In the genomic region with DNA sequence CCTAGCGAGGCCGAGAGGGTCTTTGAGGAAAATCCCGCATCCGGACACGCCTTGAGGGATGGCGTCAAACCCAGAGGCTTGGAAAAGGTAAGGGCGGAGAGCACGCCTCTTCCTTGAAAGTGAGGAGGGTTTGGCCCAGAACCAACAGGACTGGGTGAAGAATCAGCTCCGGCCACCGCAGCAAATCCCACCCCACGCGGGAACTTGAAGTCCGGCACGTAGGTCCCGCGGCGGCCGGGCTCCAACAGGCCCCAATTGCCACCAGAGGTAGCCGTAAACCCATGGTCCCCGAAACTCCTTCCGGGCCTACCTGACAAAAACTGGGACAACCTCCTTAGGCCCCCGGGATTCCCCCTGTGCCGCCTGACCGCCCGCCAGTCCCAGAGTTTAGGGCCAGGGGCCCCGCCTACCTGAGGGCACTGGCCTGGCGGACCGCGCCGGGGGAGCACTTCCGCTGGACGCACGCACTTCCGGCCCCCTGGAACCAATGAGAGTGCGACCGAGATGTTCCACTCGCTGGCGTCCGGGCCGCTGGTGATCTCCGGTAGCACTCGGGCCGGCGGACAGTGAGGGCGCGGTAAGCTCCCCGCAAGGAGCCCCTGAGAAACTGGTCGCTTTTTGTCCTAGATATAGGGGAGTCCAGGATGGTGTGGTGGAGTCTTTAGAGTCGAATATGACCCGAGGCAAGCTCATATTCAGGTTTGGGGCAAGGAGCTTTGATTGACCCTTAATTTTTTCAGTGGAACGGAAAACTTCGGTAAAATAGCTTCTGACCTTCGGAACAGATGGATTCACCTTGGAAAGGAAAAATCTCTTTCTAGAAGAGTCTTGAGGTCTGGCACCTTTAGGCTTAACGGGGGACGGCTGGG, we compare ENCODE assay signal across 1 cellular context.
TF ChIP-seq lines count a peak whose summit lies in the region.

TSS of gene LZIC (minus strand) at position 453 of the 869 bp plus-strand sequence. CDS start 6,772 bp downstream, outside the sequence.
TSS of gene NMNAT1 (plus strand) at position 537 of the 869 bp plus-strand sequence. CDS start 28,599 bp downstream, outside the sequence.

TF ChIP-seq in HepG2, 621 proteins besides CTCF, POLR2A, EP300 and RAD21 (continued from another document and continues in another):
- TF ChIP-seq, protein P1, sequence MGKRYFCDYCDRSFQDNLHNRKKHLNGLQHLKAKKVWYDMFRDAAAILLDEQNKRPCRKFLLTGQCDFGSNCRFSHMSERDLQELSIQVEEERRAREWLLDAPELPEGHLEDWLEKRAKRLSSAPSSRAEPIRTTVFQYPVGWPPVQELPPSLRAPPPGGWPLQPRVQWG (CRISPR knock-in tag; IDR thresholded peaks at IDR 0.05; ENCODE audit: borderline replicate concordance, low read depth): no peak
- TF ChIP-seq HNF1B (CRISPR knock-in tag; IDR thresholded peaks at IDR 0.05) (peak; percentile 69; the same call in 1 of the 2 replicates), NCOA5 (CRISPR knock-in tag; IDR thresholded peaks at IDR 0.05) (no peak), ZNF777 (CRISPR knock-in tag; IDR thresholded peaks at IDR 0.05) (peak; percentile 53), ZNF3 (CRISPR knock-in tag; IDR thresholded peaks at IDR 0.05) (no peak), IKZF4 (CRISPR knock-in tag; IDR thresholded peaks at IDR 0.05; ENCODE audit: borderline replicate concordance, low read depth, not compliant biosample characterization) (no peak), ZSCAN29 (CRISPR knock-in tag; conservative IDR thresholded peaks at IDR 0.05) (no peak), AGO2 (optimal IDR thresholded peaks at IDR 0.05; ENCODE audit: low read depth, low read length) (peak; percentile 74), TFDP1 (CRISPR knock-in tag; IDR thresholded peaks at IDR 0.05; ENCODE audit: borderline replicate concordance) (peak; percentile 80; the same call in 1 of the 2 replicates), ZBTB4 (CRISPR knock-in tag; IDR thresholded peaks at IDR 0.05; ENCODE audit: borderline replicate concordance) (0 out of 2 replicates have a peak, but pooled peaks have one; percentile 46), CBX2 (IDR thresholded peaks at IDR 0.05; ENCODE audit: low read depth, low read length) (no peak), CBX2 (CRISPR knock-in tag; IDR thresholded peaks at IDR 0.05; ENCODE audit: low read depth) (0 out of 2 replicates have a peak, but pooled peaks have one; percentile 16), SNAPC5 (CRISPR knock-in tag; IDR thresholded peaks at IDR 0.05; ENCODE audit: borderline replicate concordance) (no peak), ZNF260 (CRISPR knock-in tag; IDR thresholded peaks at IDR 0.05; ENCODE audit: borderline replicate concordance, low read depth) (no peak), TBP (CRISPR knock-in tag; IDR thresholded peaks at IDR 0.05) (no peak), ZMAT3 (CRISPR knock-in tag; conservative IDR thresholded peaks at IDR 0.05) (peak; percentile 60; the same call in 1 of the 2 replicates), ZNF772 (CRISPR knock-in tag; IDR thresholded peaks at IDR 0.05) (peak; percentile 83), CEBPB (IDR thresholded peaks at IDR 0.05; ENCODE audit: borderline replicate concordance, low read depth, low read length) (no peak), ZBTB7B (CRISPR knock-in tag; IDR thresholded peaks at IDR 0.05) (peak; percentile 86), RFX1 (IDR thresholded peaks at IDR 0.05) (no peak), NFIC (IDR thresholded peaks at IDR 0.05; ENCODE audit: low read length) (peak; percentile 38), LRRFIP1 (CRISPR knock-in tag; conservative IDR thresholded peaks at IDR 0.05) (no peak), TSC22D2 (CRISPR knock-in tag; IDR thresholded peaks at IDR 0.05; ENCODE audit: borderline replicate concordance) (peak; percentile 75; the same call in 1 of the 2 replicates), SMAD3 (CRISPR knock-in tag; IDR thresholded peaks at IDR 0.05) (peak; percentile 69; the same call in 1 of the 2 replicates)
- TF ChIP-seq, protein P2, sequence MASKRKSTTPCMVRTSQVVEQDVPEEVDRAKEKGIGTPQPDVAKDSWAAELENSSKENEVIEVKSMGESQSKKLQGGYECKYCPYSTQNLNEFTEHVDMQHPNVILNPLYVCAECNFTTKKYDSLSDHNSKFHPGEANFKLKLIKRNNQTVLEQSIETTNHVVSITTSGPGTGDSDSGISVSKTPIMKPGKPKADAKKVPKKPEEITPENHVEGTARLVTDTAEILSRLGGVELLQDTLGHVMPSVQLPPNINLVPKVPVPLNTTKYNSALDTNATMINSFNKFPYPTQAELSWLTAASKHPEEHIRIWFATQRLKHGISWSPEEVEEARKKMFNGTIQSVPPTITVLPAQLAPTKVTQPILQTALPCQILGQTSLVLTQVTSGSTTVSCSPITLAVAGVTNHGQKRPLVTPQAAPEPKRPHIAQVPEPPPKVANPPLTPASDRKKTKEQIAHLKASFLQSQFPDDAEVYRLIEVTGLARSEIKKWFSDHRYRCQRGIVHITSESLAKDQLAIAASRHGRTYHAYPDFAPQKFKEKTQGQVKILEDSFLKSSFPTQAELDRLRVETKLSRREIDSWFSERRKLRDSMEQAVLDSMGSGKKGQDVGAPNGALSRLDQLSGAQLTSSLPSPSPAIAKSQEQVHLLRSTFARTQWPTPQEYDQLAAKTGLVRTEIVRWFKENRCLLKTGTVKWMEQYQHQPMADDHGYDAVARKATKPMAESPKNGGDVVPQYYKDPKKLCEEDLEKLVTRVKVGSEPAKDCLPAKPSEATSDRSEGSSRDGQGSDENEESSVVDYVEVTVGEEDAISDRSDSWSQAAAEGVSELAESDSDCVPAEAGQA (IDR thresholded peaks at IDR 0.05; ENCODE audit: low read depth): peak; percentile 77
- TF ChIP-seq, protein P2 (CRISPR knock-in tag; IDR thresholded peaks at IDR 0.05; ENCODE audit: borderline replicate concordance): peak; percentile 42; the same call in 1 of the 2 replicates
- TF ChIP-seq, protein P3, sequence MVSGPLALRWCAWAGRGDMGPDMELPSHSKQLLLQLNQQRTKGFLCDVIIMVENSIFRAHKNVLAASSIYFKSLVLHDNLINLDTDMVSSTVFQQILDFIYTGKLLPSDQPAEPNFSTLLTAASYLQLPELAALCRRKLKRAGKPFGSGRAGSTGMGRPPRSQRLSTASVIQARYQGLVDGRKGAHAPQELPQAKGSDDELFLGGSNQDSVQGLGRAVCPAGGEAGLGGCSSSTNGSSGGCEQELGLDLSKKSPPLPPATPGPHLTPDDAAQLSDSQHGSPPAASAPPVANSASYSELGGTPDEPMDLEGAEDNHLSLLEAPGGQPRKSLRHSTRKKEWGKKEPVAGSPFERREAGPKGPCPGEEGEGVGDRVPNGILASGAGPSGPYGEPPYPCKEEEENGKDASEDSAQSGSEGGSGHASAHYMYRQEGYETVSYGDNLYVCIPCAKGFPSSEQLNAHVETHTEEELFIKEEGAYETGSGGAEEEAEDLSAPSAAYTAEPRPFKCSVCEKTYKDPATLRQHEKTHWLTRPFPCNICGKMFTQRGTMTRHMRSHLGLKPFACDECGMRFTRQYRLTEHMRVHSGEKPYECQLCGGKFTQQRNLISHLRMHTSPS (CRISPR knock-in tag; IDR thresholded peaks at IDR 0.05; ENCODE audit: low read depth): no peak
- TF ChIP-seq, protein P4, sequence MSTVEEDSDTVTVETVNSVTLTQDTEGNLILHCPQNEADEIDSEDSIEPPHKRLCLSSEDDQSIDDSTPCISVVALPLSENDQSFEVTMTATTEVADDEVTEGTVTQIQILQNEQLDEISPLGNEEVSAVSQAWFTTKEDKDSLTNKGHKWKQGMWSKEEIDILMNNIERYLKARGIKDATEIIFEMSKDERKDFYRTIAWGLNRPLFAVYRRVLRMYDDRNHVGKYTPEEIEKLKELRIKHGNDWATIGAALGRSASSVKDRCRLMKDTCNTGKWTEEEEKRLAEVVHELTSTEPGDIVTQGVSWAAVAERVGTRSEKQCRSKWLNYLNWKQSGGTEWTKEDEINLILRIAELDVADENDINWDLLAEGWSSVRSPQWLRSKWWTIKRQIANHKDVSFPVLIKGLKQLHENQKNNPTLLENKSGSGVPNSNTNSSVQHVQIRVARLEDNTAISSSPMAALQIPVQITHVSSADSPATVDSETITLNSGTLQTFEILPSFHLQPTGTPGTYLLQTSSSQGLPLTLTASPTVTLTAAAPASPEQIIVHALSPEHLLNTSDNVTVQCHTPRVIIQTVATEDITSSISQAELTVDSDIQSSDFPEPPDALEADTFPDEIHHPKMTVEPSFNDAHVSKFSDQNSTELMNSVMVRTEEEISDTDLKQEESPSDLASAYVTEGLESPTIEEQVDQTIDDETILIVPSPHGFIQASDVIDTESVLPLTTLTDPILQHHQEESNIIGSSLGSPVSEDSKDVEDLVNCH (CRISPR knock-in tag; IDR thresholded peaks at IDR 0.05): no peak
